In genomic region chr3:73415118-73415517, GRCh38 we compare ENCODE assay signal across 29 cellular contexts.
"Had no signal": no experiment of that assay in that cellular context is flagged by ENCODE, and none has a peak within 500 bp of the region (broad histone marks: within the 10 kb centered on the region; RNA-seq: fewer than 3 reads in every experiment).

No MANE protein-coding gene starts in this region.

- H3K27me3 ChIP-seq: neural progenitor cell, ovary, right lobe of liver, sigmoid colon, thyroid gland, tibial nerve, upper lobe of left lung, vagina had no signal

- DNase-seq: naive thymus-derived CD4-positive, alpha-beta T cell; natural killer cell; occipital lobe; ovary; posterior cingulate gyrus; psoas muscle; right cardiac atrium; right lobe of liver; sigmoid colon; small intestine; stimulated activated CD4-positive, alpha-beta T cell treated with anti-CD3 and anti-CD28 coated beads, Interleukin-15, amount 100 ng/mL, for 24 hours; stimulated activated CD4-positive, alpha-beta T cell treated with anti-CD3 and anti-CD28 coated beads, Interleukin-2, amount 100 ng/mL, for 24 hours; stimulated activated CD4-positive, alpha-beta T cell treated with anti-CD3 and anti-CD28 coated beads, Interleukin-2, amount 100 ng/mL, for 48 hours; stimulated activated CD4-positive, alpha-beta T cell treated with anti-CD3 and anti-CD28 coated beads, Interleukin-4, amount 100 ng/mL, for 4 hours; stimulated activated CD8-positive, alpha-beta memory T cell treated with anti-CD3 and anti-CD28 coated beads, Interleukin-4, amount 100 ng/mL, for 48 hours; stimulated activated naive CD4-positive, alpha-beta T cell; stimulated activated naive CD8-positive, alpha-beta T cell treated with anti-CD3 and anti-CD28 coated beads, Interleukin-15, amount 100 ng/mL, for 72 hours; stimulated activated naive CD8-positive, alpha-beta T cell treated with anti-CD3 and anti-CD28 coated beads, Interleukin-15, Interleukin-2, amounts not matched to agents 100 U/mL and 50 U/mL, for 24 hours; thyroid gland; trophoblast cell; upper lobe of left lung had no signal

- H3K4me3 Mint-ChIP-seq: naive thymus-derived CD4-positive, alpha-beta T cell; natural killer cell; nephron; neural progenitor cell; stimulated activated naive CD8-positive, alpha-beta T cell treated with anti-CD3 and anti-CD28 coated beads, Interleukin-15, amount 100 ng/mL, for 72 hours had no signal

- H3K27ac Mint-ChIP-seq: natural killer cell; nephron; neural progenitor cell; progenitor cell of endocrine pancreas; stimulated activated naive CD8-positive, alpha-beta T cell treated with anti-CD3 and anti-CD28 coated beads, Interleukin-15, amount 100 ng/mL, for 72 hours had no signal

- H3K4me1 Mint-ChIP-seq: naive thymus-derived CD4-positive, alpha-beta T cell; natural killer cell; stimulated activated naive CD8-positive, alpha-beta T cell treated with anti-CD3 and anti-CD28 coated beads, Interleukin-15, amount 100 ng/mL, for 72 hours had no signal

- H3K9me3 ChIP-seq: ovary, psoas muscle, right lobe of liver, sigmoid colon, thoracic aorta, thyroid gland, tibial nerve, upper lobe of left lung, vagina had no signal

- H3K36me3 Mint-ChIP-seq: natural killer cell, neural progenitor cell had no signal

- H3K9me3 Mint-ChIP-seq: nephron, neural progenitor cell had no signal

- H3K4me3 ChIP-seq: neural progenitor cell, ovary, psoas muscle, right lobe of liver, sigmoid colon, thoracic aorta, thyroid gland, tibial nerve, upper lobe of left lung, vagina had no signal

- H3K27ac ChIP-seq: neural progenitor cell, ovary, parathyroid adenoma, psoas muscle, right lobe of liver, thoracic aorta, thyroid gland, tibial nerve, upper lobe of left lung, vagina had no signal

- H3K9ac ChIP-seq: neural progenitor cell, parathyroid adenoma had no signal

- FAIRE-seq: small intestine, urothelium cell line had no signal

- H3K4me2 ChIP-seq: neural progenitor cell had no signal

- H2AFZ ChIP-seq: neural progenitor cell, parathyroid adenoma had no signal

- H3K27me3 Mint-ChIP-seq: progenitor cell of endocrine pancreas had no signal

- H3K79me2 ChIP-seq: parathyroid adenoma had no signal

- ATAC-seq: naive thymus-derived CD4-positive, alpha-beta T cell; natural killer cell; psoas muscle; right cardiac atrium; right lobe of liver; stimulated activated naive CD8-positive, alpha-beta T cell treated with anti-CD3 and anti-CD28 coated beads, Interleukin-15, amount 100 ng/mL, for 72 hours; stimulated activated naive CD8-positive, alpha-beta T cell treated with anti-CD3 and anti-CD28 coated beads, Interleukin-15, Interleukin-2, amounts not matched to agents 100 U/mL and 50 U/mL, for 24 hours had no signal

- H3K36me3 ChIP-seq: neural progenitor cell, ovary, right lobe of liver, sigmoid colon, thoracic aorta, thyroid gland, tibial nerve, upper lobe of left lung, vagina had no signal

- H3K4me1 ChIP-seq: parathyroid adenoma, right lobe of liver, thyroid gland, upper lobe of left lung had no signal
